ENCODE assay signal across 27 cellular contexts in genomic region chr10:84371944-84372343, GRCh38. TPM values are rescaled to one million over a fixed set of nuclear protein-coding genes. Genes with fewer than 3 reads are reported as not detected.
DNase-seq lines count a peak whose midpoint lies in the region; ATAC-seq, FAIRE-seq and TF ChIP-seq lines count a peak whose summit lies in the region.
"Had no signal": no experiment of that assay in that cellular context is flagged by ENCODE, and none has a peak within 500 bp of the region (broad histone marks: within the 10 kb centered on the region; RNA-seq: fewer than 3 reads in every experiment).

No MANE protein-coding gene starts in this region.

- H3K27me3 Mint-ChIP-seq in activated T-cell treated with anti-CD3 and anti-CD28 coated beads, Interleukin-2, amount 50 U/mL, for 24 hours, result no peaks in the 10 kb centered on the region
- no peaks in the 10 kb centered on the region for H3K27me3 Mint-ChIP-seq in activated T-helper 2 cell treated with anti-CD3 and anti-CD28 coated beads, Interferon-gamma antibody, Interleukin-2, Interleukin-4, amounts not matched to agents 10 μg/mL and 5 μg/mL and 100 μg/mL, durations not matched to agents 14 hours and 24 hours and 36 hours (ENCODE audit: low read depth)
- H3K27me3 Mint-ChIP-seq: activated CD8-positive, alpha-beta memory T cell treated with anti-CD3 and anti-CD28 coated beads, Interleukin-2, amount 10 ng/mL, durations not matched to agents 7 days and 5 days; type B pancreatic cell had no signal

- DNase-seq in activated T-cell treated with anti-CD3 and anti-CD28 coated beads, Interleukin-2, amount 50 U/mL, for 24 hours, result no peak
- DNase-seq in activated T-cell treated with anti-CD3 and anti-CD28 coated beads for 4 hours, result no peak
- DNase-seq in GM18507 (ENCODE audit: extremely low spot score, insufficient read length, low read depth), result no peak
- no peak for DNase-seq in activated T-helper 2 cell treated with anti-CD3 and anti-CD28 coated beads, Interferon-gamma antibody, Interleukin-2, Interleukin-4, amounts not matched to agents 10 μg/mL and 5 μg/mL and 100 μg/mL, durations not matched to agents 14 hours and 24 hours and 36 hours (ENCODE audit: low spot score)
- no peak for DNase-seq in stimulated activated effector memory CD8-positive, alpha-beta T cell treated with anti-CD3 and anti-CD28 coated beads, Interleukin-12 subunit alpha, Interleukin-12 subunit beta, amount 100 ng/mL, for 72 hours (ENCODE audit: low spot score in 2 of 2)
- DNase-seq in heart left ventricle, result no peak
- no peak for DNase-seq in RKO (ENCODE audit: low spot score)
- DNase-seq: activated CD4-positive, alpha-beta T cell treated with anti-CD3 and anti-CD28 coated beads for 1 hour; activated CD8-positive, alpha-beta memory T cell treated with anti-CD3 and anti-CD28 coated beads, Interleukin-2, amount 10 ng/mL, durations not matched to agents 7 days and 5 days; AML-193; amniotic stem cell; brain microvascular endothelial cell; DMS79; dorsolateral prefrontal cortex; glutamatergic neuron; H9; islet precursor cell; KBM-7; left ventricle myocardium inferior; NCI-H1105 treated with DMSO at 0.1 percent for 48 hours; NCI-H2029 had no signal

- H3K4me1 Mint-ChIP-seq in activated T-cell treated with anti-CD3 and anti-CD28 coated beads, Interleukin-2, amount 50 U/mL, for 24 hours (ENCODE audit: low read depth), result peaks cover 64% of the 10 kb centered on the region
- H3K4me1 Mint-ChIP-seq in activated T-helper 2 cell treated with anti-CD3 and anti-CD28 coated beads, Interferon-gamma antibody, Interleukin-2, Interleukin-4, amounts not matched to agents 10 μg/mL and 5 μg/mL and 100 μg/mL, durations not matched to agents 14 hours and 24 hours and 36 hours (ENCODE audit: low read depth), result peaks cover 26% of the 10 kb centered on the region
- peaks cover 58% of the 10 kb centered on the region for H3K4me1 Mint-ChIP-seq in stimulated activated effector memory CD8-positive, alpha-beta T cell treated with anti-CD3 and anti-CD28 coated beads, Interleukin-12 subunit alpha, Interleukin-12 subunit beta, amount 100 ng/mL, for 72 hours

- peak; percentile 51 for FAIRE-seq in GM18507 (lab: Jason Lieb, UNC)
- FAIRE-seq: A204.1, RCC 7860 had no signal

- no peak for TF ChIP-seq POLR2A in heart left ventricle (IDR thresholded peaks at IDR 0.05)

- H3K36me3 ChIP-seq in heart left ventricle, result peaks cover 0 to 49% (median 36%) of the 10 kb centered on the region in 9 donors

- no peak for TF ChIP-seq CTCF in heart left ventricle (IDR thresholded peaks at IDR 0.05)

- ATAC-seq in stimulated activated effector memory CD8-positive, alpha-beta T cell treated with anti-CD3 and anti-CD28 coated beads, Interleukin-12 subunit alpha, Interleukin-12 subunit beta, amount 100 ng/mL, for 72 hours, result peak; percentile 51
- ATAC-seq in heart left ventricle, result no peak
- no peak for ATAC-seq in HG02870 (IDR thresholded peaks at IDR 0.05; ENCODE audit: unreplicated experiment)
- ATAC-seq: activated CD8-positive, alpha-beta memory T cell treated with anti-CD3 and anti-CD28 coated beads, Interleukin-2, amount 10 ng/mL, durations not matched to agents 7 days and 5 days had no signal

- WGBS in heart left ventricle, 4 donors, result 86 to 91% (median 88%) methylated on average over 2 of the region's 2 CpGs

- H3K4me3 Mint-ChIP-seq in activated T-cell treated with anti-CD3 and anti-CD28 coated beads, Interleukin-2, amount 50 U/mL, for 24 hours, result no peak overlapping the region
- H3K4me3 Mint-ChIP-seq in activated T-helper 2 cell treated with anti-CD3 and anti-CD28 coated beads, Interferon-gamma antibody, Interleukin-2, Interleukin-4, amounts not matched to agents 10 μg/mL and 5 μg/mL and 100 μg/mL, durations not matched to agents 14 hours and 24 hours and 36 hours (ENCODE audit: low read depth), result no peak overlapping the region
- no peak overlapping the region for H3K4me3 Mint-ChIP-seq in stimulated activated effector memory CD8-positive, alpha-beta T cell treated with anti-CD3 and anti-CD28 coated beads, Interleukin-12 subunit alpha, Interleukin-12 subunit beta, amount 100 ng/mL, for 72 hours
- H3K4me3 Mint-ChIP-seq: activated CD8-positive, alpha-beta memory T cell treated with anti-CD3 and anti-CD28 coated beads, Interleukin-2, amount 10 ng/mL, durations not matched to agents 7 days and 5 days; H9; type B pancreatic cell had no signal

- peaks cover 4% of the 10 kb centered on the region for H3K9me3 Mint-ChIP-seq in activated T-cell treated with anti-CD3 and anti-CD28 coated beads, Interleukin-2, amount 50 U/mL, for 24 hours
- H3K9me3 Mint-ChIP-seq in activated T-helper 2 cell treated with anti-CD3 and anti-CD28 coated beads, Interferon-gamma antibody, Interleukin-2, Interleukin-4, amounts not matched to agents 10 μg/mL and 5 μg/mL and 100 μg/mL, durations not matched to agents 14 hours and 24 hours and 36 hours, result no peaks in the 10 kb centered on the region
- H3K9me3 Mint-ChIP-seq in stimulated activated effector memory CD8-positive, alpha-beta T cell treated with anti-CD3 and anti-CD28 coated beads, Interleukin-12 subunit alpha, Interleukin-12 subunit beta, amount 100 ng/mL, for 72 hours, result no peaks in the 10 kb centered on the region
- H3K9me3 Mint-ChIP-seq: H9, type B pancreatic cell had no signal

- H3K27me3 ChIP-seq in heart left ventricle, result no peaks in the 10 kb centered on the region
- H3K27me3 ChIP-seq: brain microvascular endothelial cell, dorsolateral prefrontal cortex had no signal

- H3K27ac ChIP-seq in heart left ventricle, result no peak overlapping the region
- H3K27ac ChIP-seq: brain microvascular endothelial cell, dorsolateral prefrontal cortex, epithelial cell of prostate, left ventricle myocardium inferior, skin epidermis had no signal

- H3K27ac Mint-ChIP-seq in activated T-cell treated with anti-CD3 and anti-CD28 coated beads, Interleukin-2, amount 50 U/mL, for 24 hours, result peak overlapping the region; percentile 83
- peak overlapping the region; percentile 34 for H3K27ac Mint-ChIP-seq in activated T-helper 2 cell treated with anti-CD3 and anti-CD28 coated beads, Interferon-gamma antibody, Interleukin-2, Interleukin-4, amounts not matched to agents 10 μg/mL and 5 μg/mL and 100 μg/mL, durations not matched to agents 14 hours and 24 hours and 36 hours
- H3K27ac Mint-ChIP-seq in stimulated activated effector memory CD8-positive, alpha-beta T cell treated with anti-CD3 and anti-CD28 coated beads, Interleukin-12 subunit alpha, Interleukin-12 subunit beta, amount 100 ng/mL, for 72 hours, result peak overlapping the region; percentile 24
- H3K27ac Mint-ChIP-seq: activated CD8-positive, alpha-beta memory T cell treated with anti-CD3 and anti-CD28 coated beads, Interleukin-2, amount 10 ng/mL, durations not matched to agents 7 days and 5 days; H9; type B pancreatic cell had no signal

- peaks cover 0 to 3% (median 0%) of the 10 kb centered on the region in 12 donors for H3K9me3 ChIP-seq in heart left ventricle
- H3K9me3 ChIP-seq: left ventricle myocardium inferior had no signal

- H3K4me3 ChIP-seq in heart left ventricle, result no peak overlapping the region
- H3K4me3 ChIP-seq: dorsolateral prefrontal cortex, left ventricle myocardium inferior, skin epidermis had no signal

- H3K36me3 Mint-ChIP-seq in activated T-cell treated with anti-CD3 and anti-CD28 coated beads, Interleukin-2, amount 50 U/mL, for 24 hours (ENCODE audit: low read depth), result peaks cover 71% of the 10 kb centered on the region
- peaks cover 40% of the 10 kb centered on the region for H3K36me3 Mint-ChIP-seq in activated T-helper 2 cell treated with anti-CD3 and anti-CD28 coated beads, Interferon-gamma antibody, Interleukin-2, Interleukin-4, amounts not matched to agents 10 μg/mL and 5 μg/mL and 100 μg/mL, durations not matched to agents 14 hours and 24 hours and 36 hours (ENCODE audit: low read depth)
- peaks cover 75% of the 10 kb centered on the region for H3K36me3 Mint-ChIP-seq in stimulated activated effector memory CD8-positive, alpha-beta T cell treated with anti-CD3 and anti-CD28 coated beads, Interleukin-12 subunit alpha, Interleukin-12 subunit beta, amount 100 ng/mL, for 72 hours

- intact Hi-C loops in activated T-helper 2 cell treated with anti-CD3 and anti-CD28 coated beads, Interferon-gamma antibody, Interleukin-2, Interleukin-4, amounts not matched to agents 10 μg/mL and 5 μg/mL and 100 μg/mL, durations not matched to agents 14 hours and 24 hours and 36 hours (cut with micrococcal nuclease), result no loop called here
- intact Hi-C loops in heart left ventricle (cut with DNase I), result loop anchor here in 4 of 10 donors (2.0 to 10.0 kb wide), 4 partner anchors 105 to 169 kb away; no protein-coding TSS in a partner anchor

- peaks cover 0 to 7% (median 0%) of the 10 kb centered on the region in 12 donors for H3K4me1 ChIP-seq in heart left ventricle

RNA-seq across cellular contexts. Expression of gene CCSER2, which starts 43.6 kb away (rescaled TPM):
- total RNA-seq in activated T-helper 2 cell treated with anti-CD3 and anti-CD28 coated beads, Interferon-gamma antibody, Interleukin-2, Interleukin-4, amounts not matched to agents 10 μg/mL and 5 μg/mL and 100 μg/mL, durations not matched to agents 14 hours and 24 hours and 36 hours, result 36.4 and 41.4 TPM in 2 replicates
- total RNA-seq in heart left ventricle, result 100 to 1,000 TPM; 101 to 244 (median 161) TPM
- polyA plus RNA-seq in heart left ventricle, result 10 to 100 TPM; 32.4 to 72.0 TPM

Comparison
In these comparisons a context has a peak if more than half of its experiments do, and no peak if none do; other contexts are left out.
1. H3K27ac Mint-ChIP-seq: peak in every context shown above with its lines; median percentile 83 in activated T-cell treated with anti-CD3 and anti-CD28 coated beads, Interleukin-2, amount 50 U/mL, for 24 hours; 34 in activated T-helper 2 cell treated with anti-CD3 and anti-CD28 coated beads, Interferon-gamma antibody, Interleukin-2, Interleukin-4, amounts not matched to agents 10 μg/mL and 5 μg/mL and 100 μg/mL, durations not matched to agents 14 hours and 24 hours and 36 hours; 24 in stimulated activated effector memory CD8-positive, alpha-beta T cell treated with anti-CD3 and anti-CD28 coated beads, Interleukin-12 subunit alpha, Interleukin-12 subunit beta, amount 100 ng/mL, for 72 hours.